Comparison of ENCODE assay signal across 10 cellular contexts in genomic region chr6:49937811-49938210, GRCh38. TPM values are rescaled to one million over a fixed set of nuclear protein-coding genes. Genes with fewer than 3 reads are reported as not detected.
"Had no signal": no experiment of that assay in that cellular context is flagged by ENCODE, and none has a peak within 500 bp of the region (broad histone marks: within the 10 kb centered on the region; RNA-seq: fewer than 3 reads in every experiment).

No MANE protein-coding gene starts in this region.

- ATAC-seq: HepG2 had no signal

- DNase-seq: IMR-90, KBM-7, KG1 had no signal

- H3K27ac ChIP-seq: HL-60, KMS-11 had no signal

- H3K4me2 ChIP-seq: KMS-11 had no signal

- FAIRE-seq: HepG2, HTR-8/SVneo had no signal

- H3K9ac ChIP-seq: KMS-11 had no signal

RNA-seq across cellular contexts. Expression of gene DEFB114, which starts 26.2 kb away (rescaled TPM):
- total RNA-seq: HepG2, HT-29, HT1080, IMR-90 had no signal
- polyA plus RNA-seq: HepG2, IgD-negative memory B cell, IMR-90 had no signal

RNA-seq across cellular contexts. Expression of gene DEFB113, which starts 31.6 kb away (rescaled TPM):
- total RNA-seq: HepG2, HT-29, HT1080, IMR-90 had no signal
- polyA plus RNA-seq: HepG2, IgD-negative memory B cell, IMR-90 had no signal
